ENCODE assay signal across 8 cellular contexts in the genomic region with DNA sequence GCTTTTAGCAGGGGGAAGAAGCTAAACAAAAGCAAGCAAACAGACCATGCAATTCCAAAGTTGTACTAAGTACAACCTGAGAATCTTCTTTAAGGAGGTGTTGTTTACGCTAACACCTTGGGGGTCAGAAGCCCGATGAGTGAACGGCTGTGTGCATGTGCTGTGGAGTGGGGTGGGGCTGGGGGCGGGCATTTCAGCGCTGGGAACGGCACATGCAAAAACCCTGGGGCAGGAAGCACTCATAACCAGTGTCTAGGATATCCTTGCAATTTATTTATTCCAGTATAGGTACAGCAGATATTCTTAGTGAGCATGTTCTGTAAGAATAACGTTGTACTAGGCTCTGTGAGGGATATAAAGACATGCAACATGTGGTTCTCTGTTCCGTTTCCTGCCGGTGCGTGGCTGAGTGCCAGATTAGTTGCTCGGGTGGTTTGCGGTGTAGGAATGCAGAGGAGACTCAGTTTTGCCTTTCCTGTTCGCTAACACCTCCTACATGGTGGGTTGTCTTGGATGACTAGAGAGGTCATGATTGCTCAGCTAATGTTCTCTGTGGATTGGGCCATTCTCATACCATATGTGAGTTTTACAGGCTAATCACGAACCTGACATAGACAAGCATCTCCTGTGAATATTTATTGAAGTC. TPM values are rescaled to one million over a fixed set of nuclear protein-coding genes. Genes with fewer than 3 reads are reported as not detected.
A peak's percentile ranks its signal among the peaks of the same experiment; 100 is the strongest.
DNase-seq lines count a peak whose midpoint lies in the region; ATAC-seq lines count a peak whose summit lies in the region.

No MANE protein-coding gene starts in this region.

- DNase-seq in Daoy (ENCODE audit: low read depth) (peak; percentile 92), GOT3 (lab: John Stamatoyannopoulos, UW) (peak; percentile 64), NCI-H69 (lab: John Stamatoyannopoulos, UW) (peak; percentile 37), fibroblast of gingiva (ENCODE audit: low read depth) (peak; percentile 63), NCI-H2029 (lab: John Stamatoyannopoulos, UW) (no peak)
- peak; percentile 77 for DNase-seq in activated CD8-positive, alpha-beta memory T cell treated with anti-CD3 and anti-CD28 coated beads, Interleukin-2, amount 50 U/mL, for 24 hours (ENCODE audit: extremely low read depth)
- peak; percentile 63 to 72 for DNase-seq in stimulated activated CD4-positive, alpha-beta T cell treated with anti-CD3 and anti-CD28 coated beads, Interleukin-1b, Interleukin-23, amount 100 ng/mL, for 1 hour (ENCODE audit: low read depth in 2 of 2)

- ATAC-seq in HG03439 (IDR thresholded peaks at IDR 0.05; ENCODE audit: unreplicated experiment): no peak

RNA-seq across cellular contexts. Expression of gene FASLG, which starts 3.7 kb away (rescaled TPM):
- not detected in 2 replicates for total RNA-seq in Daoy (2014; rRNA removed; shearing (Covaris generic))
